In genomic region chr14:100192250-100192671, GRCh38 we compare ENCODE assay signal across 8 cellular contexts. TPM values are rescaled to one million over a fixed set of nuclear protein-coding genes. Genes with fewer than 3 reads are reported as not detected.
A peak's percentile ranks its signal among the peaks of the same experiment; 100 is the strongest.
DNase-seq lines count a peak whose midpoint lies in the region; ATAC-seq and TF ChIP-seq lines count a peak whose summit lies in the region.

No MANE protein-coding gene starts in this region.

- TF ChIP-seq EP300 in suprapubic skin (IDR thresholded peaks at IDR 0.05): no peak

- H3K27ac ChIP-seq in suprapubic skin: peak overlapping the region; percentile 92

- H3K27me3 ChIP-seq in adipocyte (replicated peaks; ENCODE audit: control insufficient read depth, insufficient read depth, low read length) (no peaks in the 10 kb centered on the region), kidney epithelial cell (ENCODE audit: control insufficient read depth, insufficient read depth, low read length) (no peaks in the 10 kb centered on the region), suprapubic skin (no peaks in the 10 kb centered on the region)

- TF ChIP-seq CTCF in kidney epithelial cell (IDR thresholded peaks at IDR 0.05; ENCODE audit: insufficient read depth, low read length, poor library complexity, severe bottlenecking) (no peak), suprapubic skin (IDR thresholded peaks at IDR 0.05) (no peak)

- WGBS in suprapubic skin: 25% methylated on average over 12 of the region's 21 CpGs

- H3K4me3 ChIP-seq in adipocyte (ENCODE audit: low read length) (peak overlapping the region; percentile 81), kidney epithelial cell (ENCODE audit: low read depth, low read length) (peak overlapping the region; percentile 33), suprapubic skin (peak overlapping the region; percentile 55)

- TF ChIP-seq POLR2A in suprapubic skin (IDR thresholded peaks at IDR 0.05): no peak

- peak overlapping the region; percentile 88 for H3K9ac ChIP-seq in adipocyte (ENCODE audit: low read length)

- no peak for ATAC-seq in HG03469 (IDR thresholded peaks at IDR 0.05; ENCODE audit: unreplicated experiment)

- no peaks in the 10 kb centered on the region for H3K9me3 ChIP-seq in adipocyte (ENCODE audit: control insufficient read depth, low read length)
- H3K9me3 ChIP-seq in suprapubic skin: no peaks in the 10 kb centered on the region

- peak in 2 of 3 experiments; percentile 67 to 70 for DNase-seq in NCI-H1417 (lab: John Stamatoyannopoulos, UW)
- no peak for DNase-seq in NCI-H1417 treated with DMSO at 0.1 percent for 48 hours (lab: John Stamatoyannopoulos, UW)
- DNase-seq in adipocyte (ENCODE audit: low read depth): no peak
- no peak for DNase-seq in kidney epithelial cell (ENCODE audit: low read depth)
- DNase-seq in suprapubic skin (ENCODE audit: low spot score in 2 of 2): peak in 1 of 2 donors; percentile 75
- DNase-seq in NCI-H1436 (lab: John Stamatoyannopoulos, UW): no peak
- DNase-seq in NOMO-1 treated with DMSO at 0.1 percent for 48 hours (lab: John Stamatoyannopoulos, UW; ENCODE audit: unreplicated experiment): no peak

- H3K36me3 ChIP-seq in adipocyte (ENCODE audit: control insufficient read depth, insufficient read depth, low read length, severe bottlenecking) (no peaks in the 10 kb centered on the region), kidney epithelial cell (ENCODE audit: control insufficient read depth, insufficient read depth, low read length) (no peaks in the 10 kb centered on the region), suprapubic skin (no peaks in the 10 kb centered on the region)

- H3K4me1 ChIP-seq in adipocyte (ENCODE audit: control insufficient read depth, insufficient read depth, low read length) (peaks cover 16% of the 10 kb centered on the region), suprapubic skin (peaks cover 21% of the 10 kb centered on the region)

RNA-seq across cellular contexts. Expression of gene DEGS2, which starts 32.8 kb away (rescaled TPM):
- total RNA-seq in kidney epithelial cell: 0.75 TPM in 1 of 2 replicates, not detected in the other
- total RNA-seq in suprapubic skin: 100 to 1,000 TPM in 3 of 4 donors, 10 to 100 TPM in 1; 78.9 to 130 (median 108) TPM

RNA-seq across cellular contexts. Expression of gene YY1, which starts 46.7 kb away (rescaled TPM):
- total RNA-seq in kidney epithelial cell: 40.9 and 46.4 TPM in 2 replicates
- total RNA-seq in suprapubic skin: 10 to 100 TPM; 42.1 to 56.3 (median 48.9) TPM

Comparison
In these comparisons a context has a peak if more than half of its experiments do, and no peak if none do; other contexts are left out.
1. DNase-seq: peak in NCI-H1417 (2 of 3); none in NCI-H1417 treated with DMSO at 0.1 percent for 48 hours (single experiment), adipocyte (single experiment), kidney epithelial cell (single experiment), NCI-H1436 (single experiment) and NOMO-1 treated with DMSO at 0.1 percent for 48 hours (single experiment).
2. RNA of gene DEGS2, which starts 32.8 kb away (total RNA-seq): 78.9 to 130 TPM in suprapubic skin; 0.75 TPM in kidney epithelial cell; every median in the first group is over 10 times any median in the second.
3. Peak in every context shown above with its lines, with median percentiles within 50 percentile points of each other: H3K4me3 ChIP-seq.